In genomic region chr2:218959141-218959731, GRCh38 we compare ENCODE assay signal across 9 cellular contexts. TPM values are rescaled to one million over a fixed set of nuclear protein-coding genes. Genes with fewer than 3 reads are reported as not detected.
DNase-seq lines count a peak whose midpoint lies in the region; ATAC-seq and TF ChIP-seq lines count a peak whose summit lies in the region.
"Had no signal": no experiment of that assay in that cellular context is flagged by ENCODE, and none has a peak within 500 bp of the region (broad histone marks: within the 10 kb centered on the region; RNA-seq: fewer than 3 reads in every experiment).

CDK5R2 (plus strand) TSS chr2:218959666; CDS start chr2:218959821, 155 bp downstream.

- peaks cover 9% of the 10 kb centered on the region for H3K4me1 ChIP-seq in BE2C

- peak within 1 kb of the TSS; percentile 72 for H3K4me3 ChIP-seq in BE2C (ENCODE audit: low read depth, low read length)

- H3K9me3 Mint-ChIP-seq in activated CD4-positive, alpha-beta memory T cell treated with anti-CD3 and anti-CD28 coated beads for 36 hours, result no peaks in the 10 kb centered on the region

- POLR2A ChIA-PET in activated CD4-positive, alpha-beta memory T cell treated with anti-CD3 and anti-CD28 coated beads for 36 hours (lab: Charles Lee), result no interaction called here

- peak; percentile 98 for DNase-seq in BE2C
- DNase-seq in NCI-H345 treated with DMSO at 0.1 percent for 48 hours (lab: John Stamatoyannopoulos, UW; ENCODE audit: unreplicated experiment), result peak; percentile 82
- peak; percentile 85 for DNase-seq in activated CD4-positive, alpha-beta memory T cell treated with anti-CD3 and anti-CD28 coated beads for 36 hours
- peak; percentile 26 for DNase-seq in effector CD8-positive, alpha-beta T cell (lab: John Stamatoyannopoulos, UW)
- peak; percentile 77 to 85 for DNase-seq in lung microvascular endothelial cell (ENCODE audit: low read depth in 2 of 2)
- peak; percentile 59 for DNase-seq in stimulated activated CD8-positive, alpha-beta memory T cell treated with anti-CD3 and anti-CD28 coated beads, Interleukin-12 subunit alpha, Interleukin-12 subunit beta, amount 100 ng/mL, for 24 hours (ENCODE audit: extremely low read depth)

- H3K27me3 ChIP-seq in BE2C, result no peaks in the 10 kb centered on the region

- ATAC-seq in GM19043 (IDR thresholded peaks at IDR 0.05; ENCODE audit: low read depth, unreplicated experiment) (peak; percentile 98), HG03280 (IDR thresholded peaks at IDR 0.05; ENCODE audit: unreplicated experiment) (peak; percentile 98)

- intact Hi-C loops in activated CD4-positive, alpha-beta memory T cell treated with anti-CD3 and anti-CD28 coated beads for 36 hours (cut with micrococcal nuclease), result loop anchor here (1.0 kb wide), 1 partner anchor 50 kb away; no protein-coding TSS in a partner anchor

- H3K4me1 Mint-ChIP-seq in activated CD4-positive, alpha-beta memory T cell treated with anti-CD3 and anti-CD28 coated beads for 36 hours (ENCODE audit: low read depth), result peaks cover 14% of the 10 kb centered on the region

- H3K36me3 Mint-ChIP-seq in activated CD4-positive, alpha-beta memory T cell treated with anti-CD3 and anti-CD28 coated beads for 36 hours, result no peaks in the 10 kb centered on the region

- no peak within 1 kb of the TSS for H3K27ac Mint-ChIP-seq in activated CD4-positive, alpha-beta memory T cell treated with anti-CD3 and anti-CD28 coated beads for 36 hours

- H3K36me3 ChIP-seq in BE2C, result peaks cover 3% of the 10 kb centered on the region; the same call in 1 of the 2 replicates

- H3K4me3 Mint-ChIP-seq in activated CD4-positive, alpha-beta memory T cell treated with anti-CD3 and anti-CD28 coated beads for 36 hours, result peak within 1 kb of the TSS; percentile 48

- CTCF ChIA-PET in activated CD4-positive, alpha-beta memory T cell treated with anti-CD3 and anti-CD28 coated beads for 36 hours (lab: Charles Lee), result interaction anchor here (0.6 to 1.8 kb wide), 8 partner anchors 20 to 334 kb away, joined by 3 to 10 read pairs (median 4); no protein-coding TSS in a partner anchor

- no peak for TF ChIP-seq CTCF in BE2C (IDR thresholded peaks at IDR 0.05; ENCODE audit: low read depth, low read length)

- no peaks in the 10 kb centered on the region for H3K9me3 ChIP-seq in BE2C

- peaks cover 65% of the 10 kb centered on the region for H3K27me3 Mint-ChIP-seq in activated CD4-positive, alpha-beta memory T cell treated with anti-CD3 and anti-CD28 coated beads for 36 hours

RNA-seq across cellular contexts. Expression of gene CDK5R2, which starts in this region (rescaled TPM):
- 126 TPM for polyA plus RNA-seq in BE2C (2012; ENCODE audit: insufficient read depth, insufficient read length, low read depth)
- not detected for total RNA-seq in activated CD4-positive, alpha-beta memory T cell treated with anti-CD3 and anti-CD28 coated beads for 36 hours
- total RNA-seq in lung microvascular endothelial cell, result not detected in 2 replicates
- total RNA-seq: T-helper 2 cell treated with Interferon-gamma antibody and Interleukin-4, amounts not matched to agents 100 ng/mL and 5 ng/mL, for 36 hours had no signal

Comparison
In these comparisons a context has a peak if more than half of its experiments do, and no peak if none do; other contexts are left out.
1. Peak in every context shown above with its lines: DNase-seq, ATAC-seq and H3K4me3 ChIP-seq.
2. Peak in DNase-seq in activated CD4-positive, alpha-beta memory T cell treated with anti-CD3 and anti-CD28 coated beads for 36 hours; RNA of the gene not detected or under 1 TPM.
3. Peak in DNase-seq in lung microvascular endothelial cell; RNA of the gene not detected or under 1 TPM.
4. DNase-seq: peak in every context shown above with its lines; median percentile 98 in BE2C; 85 in activated CD4-positive, alpha-beta memory T cell treated with anti-CD3 and anti-CD28 coated beads for 36 hours; 82 in NCI-H345 treated with DMSO at 0.1 percent for 48 hours; 81 in lung microvascular endothelial cell; 59 in stimulated activated CD8-positive, alpha-beta memory T cell treated with anti-CD3 and anti-CD28 coated beads, Interleukin-12 subunit alpha, Interleukin-12 subunit beta, amount 100 ng/mL, for 24 hours; 26 in effector CD8-positive, alpha-beta T cell.